ENCODE assay signal across 1 cellular context in the genomic region with DNA sequence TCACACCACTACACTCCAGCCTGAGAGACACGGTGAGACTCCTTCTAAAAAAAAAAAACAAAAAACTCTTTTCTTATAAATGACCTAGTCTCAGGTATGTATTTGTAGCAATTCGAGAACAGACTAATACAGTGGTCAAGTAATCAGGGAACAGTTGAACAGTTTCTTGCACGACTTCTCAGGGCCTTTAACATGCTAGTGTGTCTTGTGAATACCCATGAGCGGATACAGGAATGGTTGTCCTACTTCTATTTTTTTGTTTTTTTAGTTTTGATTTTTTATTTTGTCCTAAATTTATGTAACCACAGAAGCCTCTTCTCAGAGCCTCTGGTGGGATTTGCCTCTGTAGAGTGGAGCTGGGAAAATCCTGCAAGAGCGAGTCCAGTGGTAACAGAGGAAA.
TF ChIP-seq lines count a peak whose summit lies in the region.

No MANE protein-coding gene starts in this region.

TF ChIP-seq in GM23338, 12 proteins besides CTCF, POLR2A, EP300 and RAD21 (continued from another document):
- TF ChIP-seq, protein P1, sequence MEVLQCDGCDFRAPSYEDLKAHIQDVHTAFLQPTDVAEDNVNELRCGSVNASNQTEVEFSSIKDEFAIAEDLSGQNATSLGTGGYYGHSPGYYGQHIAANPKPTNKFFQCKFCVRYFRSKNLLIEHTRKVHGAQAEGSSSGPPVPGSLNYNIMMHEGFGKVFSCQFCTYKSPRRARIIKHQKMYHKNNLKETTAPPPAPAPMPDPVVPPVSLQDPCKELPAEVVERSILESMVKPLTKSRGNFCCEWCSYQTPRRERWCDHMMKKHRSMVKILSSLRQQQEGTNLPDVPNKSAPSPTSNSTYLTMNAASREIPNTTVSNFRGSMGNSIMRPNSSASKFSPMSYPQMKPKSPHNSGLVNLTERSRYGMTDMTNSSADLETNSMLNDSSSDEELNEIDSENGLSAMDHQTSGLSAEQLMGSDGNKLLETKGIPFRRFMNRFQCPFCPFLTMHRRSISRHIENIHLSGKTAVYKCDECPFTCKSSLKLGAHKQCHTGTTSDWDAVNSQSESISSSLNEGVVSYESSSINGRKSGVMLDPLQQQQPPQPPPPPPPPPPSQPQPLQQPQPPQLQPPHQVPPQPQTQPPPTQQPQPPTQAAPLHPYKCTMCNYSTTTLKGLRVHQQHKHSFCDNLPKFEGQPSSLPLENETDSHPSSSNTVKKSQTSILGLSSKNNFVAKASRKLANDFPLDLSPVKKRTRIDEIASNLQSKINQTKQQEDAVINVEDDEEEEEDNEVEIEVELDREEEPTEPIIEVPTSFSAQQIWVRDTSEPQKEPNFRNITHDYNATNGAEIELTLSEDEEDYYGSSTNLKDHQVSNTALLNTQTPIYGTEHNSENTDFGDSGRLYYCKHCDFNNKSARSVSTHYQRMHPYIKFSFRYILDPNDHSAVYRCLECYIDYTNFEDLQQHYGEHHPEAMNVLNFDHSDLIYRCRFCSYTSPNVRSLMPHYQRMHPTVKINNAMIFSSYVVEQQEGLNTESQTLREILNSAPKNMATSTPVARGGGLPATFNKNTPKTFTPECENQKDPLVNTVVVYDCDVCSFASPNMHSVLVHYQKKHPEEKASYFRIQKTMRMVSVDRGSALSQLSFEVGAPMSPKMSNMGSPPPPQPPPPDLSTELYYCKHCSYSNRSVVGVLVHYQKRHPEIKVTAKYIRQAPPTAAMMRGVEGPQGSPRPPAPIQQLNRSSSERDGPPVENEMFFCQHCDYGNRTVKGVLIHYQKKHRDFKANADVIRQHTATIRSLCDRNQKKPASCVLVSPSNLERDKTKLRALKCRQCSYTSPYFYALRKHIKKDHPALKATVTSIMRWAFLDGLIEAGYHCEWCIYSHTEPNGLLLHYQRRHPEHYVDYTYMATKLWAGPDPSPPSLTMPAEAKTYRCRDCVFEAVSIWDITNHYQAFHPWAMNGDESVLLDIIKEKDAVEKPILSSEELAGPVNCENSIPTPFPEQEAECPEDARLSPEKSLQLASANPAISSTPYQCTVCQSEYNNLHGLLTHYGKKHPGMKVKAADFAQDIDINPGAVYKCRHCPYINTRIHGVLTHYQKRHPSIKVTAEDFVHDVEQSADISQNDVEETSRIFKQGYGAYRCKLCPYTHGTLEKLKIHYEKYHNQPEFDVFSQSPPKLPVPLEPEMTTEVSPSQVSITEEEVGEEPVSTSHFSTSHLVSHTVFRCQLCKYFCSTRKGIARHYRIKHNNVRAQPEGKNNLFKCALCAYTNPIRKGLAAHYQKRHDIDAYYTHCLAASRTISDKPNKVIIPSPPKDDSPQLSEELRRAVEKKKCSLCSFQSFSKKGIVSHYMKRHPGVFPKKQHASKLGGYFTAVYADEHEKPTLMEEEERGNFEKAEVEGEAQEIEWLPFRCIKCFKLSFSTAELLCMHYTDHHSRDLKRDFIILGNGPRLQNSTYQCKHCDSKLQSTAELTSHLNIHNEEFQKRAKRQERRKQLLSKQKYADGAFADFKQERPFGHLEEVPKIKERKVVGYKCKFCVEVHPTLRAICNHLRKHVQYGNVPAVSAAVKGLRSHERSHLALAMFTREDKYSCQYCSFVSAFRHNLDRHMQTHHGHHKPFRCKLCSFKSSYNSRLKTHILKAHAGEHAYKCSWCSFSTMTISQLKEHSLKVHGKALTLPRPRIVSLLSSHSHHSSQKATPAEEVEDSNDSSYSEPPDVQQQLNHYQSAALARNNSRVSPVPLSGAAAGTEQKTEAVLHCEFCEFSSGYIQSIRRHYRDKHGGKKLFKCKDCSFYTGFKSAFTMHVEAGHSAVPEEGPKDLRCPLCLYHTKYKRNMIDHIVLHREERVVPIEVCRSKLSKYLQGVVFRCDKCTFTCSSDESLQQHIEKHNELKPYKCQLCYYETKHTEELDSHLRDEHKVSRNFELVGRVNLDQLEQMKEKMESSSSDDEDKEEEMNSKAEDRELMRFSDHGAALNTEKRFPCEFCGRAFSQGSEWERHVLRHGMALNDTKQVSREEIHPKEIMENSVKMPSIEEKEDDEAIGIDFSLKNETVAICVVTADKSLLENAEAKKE (CRISPR knock-in tag; IDR thresholded peaks at IDR 0.05): no peak
- TF ChIP-seq, protein P2, sequence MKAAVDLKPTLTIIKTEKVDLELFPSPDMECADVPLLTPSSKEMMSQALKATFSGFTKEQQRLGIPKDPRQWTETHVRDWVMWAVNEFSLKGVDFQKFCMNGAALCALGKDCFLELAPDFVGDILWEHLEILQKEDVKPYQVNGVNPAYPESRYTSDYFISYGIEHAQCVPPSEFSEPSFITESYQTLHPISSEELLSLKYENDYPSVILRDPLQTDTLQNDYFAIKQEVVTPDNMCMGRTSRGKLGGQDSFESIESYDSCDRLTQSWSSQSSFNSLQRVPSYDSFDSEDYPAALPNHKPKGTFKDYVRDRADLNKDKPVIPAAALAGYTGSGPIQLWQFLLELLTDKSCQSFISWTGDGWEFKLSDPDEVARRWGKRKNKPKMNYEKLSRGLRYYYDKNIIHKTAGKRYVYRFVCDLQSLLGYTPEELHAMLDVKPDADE (IDR thresholded peaks at IDR 0.05): no peak
